ENCODE assay signal across 9 cellular contexts in the genomic region with DNA sequence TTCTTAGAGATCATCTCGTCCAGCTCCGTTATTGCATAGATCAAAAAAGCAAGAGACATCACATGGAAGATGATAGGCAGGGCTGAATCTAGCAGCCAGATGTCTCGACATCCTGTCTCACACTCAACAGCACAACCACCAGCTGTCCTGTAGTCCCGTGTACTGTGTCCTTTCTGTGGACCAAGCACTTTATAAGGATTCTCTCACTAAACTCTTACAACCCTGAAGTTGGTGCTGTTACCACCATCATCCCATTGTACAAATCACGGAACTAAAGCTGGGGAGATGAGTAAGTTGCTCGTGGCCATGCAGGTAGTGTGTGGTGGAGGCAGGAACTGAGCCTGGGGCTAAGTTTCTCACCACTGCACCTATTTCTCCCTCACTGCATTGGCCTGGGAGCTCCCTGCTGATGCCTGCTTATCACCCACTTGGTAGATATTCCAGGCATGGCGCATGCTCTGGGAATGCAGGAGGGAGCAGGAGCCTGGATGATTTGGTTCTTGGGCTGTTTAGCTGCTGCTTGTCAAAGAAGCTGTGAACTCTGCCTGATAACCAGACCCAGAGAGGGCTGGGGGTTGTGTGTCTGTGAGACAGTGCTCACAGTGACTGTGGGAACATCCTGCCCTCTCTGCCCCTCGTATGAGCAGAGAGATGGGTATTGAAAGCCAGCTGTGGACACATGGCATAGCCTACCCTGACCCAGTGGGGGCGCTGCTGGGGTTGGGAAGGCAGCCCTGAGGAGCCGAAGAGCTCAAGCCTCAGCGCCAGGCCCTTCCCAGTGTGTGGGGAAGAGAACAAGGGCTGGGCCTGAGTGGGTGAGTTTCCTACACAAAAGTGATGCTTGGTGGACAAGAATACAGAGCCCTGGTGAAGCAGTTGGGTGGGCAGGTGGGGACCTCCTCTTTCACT. TPM values are rescaled to one million over a fixed set of nuclear protein-coding genes. Genes with fewer than 3 reads are reported as not detected.
DNase-seq lines count a peak whose midpoint lies in the region; TF ChIP-seq lines count a peak whose summit lies in the region.
"Had no signal": no experiment of that assay in that cellular context is flagged by ENCODE, and none has a peak within 500 bp of the region (broad histone marks: within the 10 kb centered on the region; RNA-seq: fewer than 3 reads in every experiment).

No MANE protein-coding gene starts in this region.

- H2BK20ac ChIP-seq in H9 (ENCODE audit: low read depth, low read length, poor library complexity, severe bottlenecking), result no peak overlapping the region

- no CpG with 5 or more reads among the region's 11 CpGs for WGBS in H9 (ENCODE audit: extremely low coverage, insufficient read length, low lambda C conversion rate)

- TF ChIP-seq CTCF in BJ (IDR thresholded peaks at IDR 0.05; ENCODE audit: insufficient read depth, low read depth, low read length) (peak; percentile 24; the same call in 1 of the 2 replicates), H9 (conservative IDR thresholded peaks at IDR 0.05) (peak; percentile 79)

- H3K4me2 ChIP-seq in H9 (ENCODE audit: insufficient read depth, insufficient read length, low read length), result no peak overlapping the region

- peaks cover 1 to 24% (median 2%) of the 10 kb centered on the region in 3 experiments; a peak in 6 of 7 replicates for H3K36me3 Mint-ChIP-seq in H9 (ENCODE audit: insufficient read depth in 1 of 3, low read depth in 3 of 3)

- no peak overlapping the region for H3K4ac ChIP-seq in H9 (ENCODE audit: low read depth, low read length)

- no peak overlapping the region for H2BK5ac ChIP-seq in H9 (ENCODE audit: insufficient read length, low read length)

- H3K27me3 ChIP-seq in BJ (ENCODE audit: control insufficient read depth, insufficient read depth, low read length) (no peaks in the 10 kb centered on the region), H9 (ENCODE audit: insufficient read depth, low read length) (no peaks in the 10 kb centered on the region)

- H3K9me3 Mint-ChIP-seq in H9, result no peaks in the 10 kb centered on the region

- H3K14ac ChIP-seq in H9 (ENCODE audit: insufficient read depth, low read length), result no peak overlapping the region

- no peak overlapping the region for H3K4me3 ChIP-seq in BJ (ENCODE audit: low read depth, low read length)

- CTCF ChIA-PET in BJ (lab: Yijun Ruan, JAX), result interaction anchor here (0.6 to 10.0 kb wide), 49 partner anchors 8 to 302 kb away, joined by 3 to 162 read pairs (median 5); a partner anchor contains a TSS

- no peak overlapping the region for H3K27ac ChIP-seq in H9 (ENCODE audit: insufficient read length, low read depth, low read length)

- peaks cover 7% of the 10 kb centered on the region; the same call in 1 of the 2 replicates for H3K4me1 ChIP-seq in H9 (ENCODE audit: insufficient read depth, low read length)

- POLR2A ChIA-PET in BJ (lab: Charles Lee), result no interaction called here

- no peaks in the 10 kb centered on the region for H3K79me1 ChIP-seq in H9 (ENCODE audit: insufficient read depth, low read depth, low read length, poor library complexity, severe bottlenecking)

- H4K20me1 ChIP-seq in H9 (ENCODE audit: control insufficient read depth, insufficient read depth, insufficient read length), result no peaks in the 10 kb centered on the region

- H2BK15ac ChIP-seq in H9 (ENCODE audit: low read depth, low read length), result no peak overlapping the region

- H3T11ph ChIP-seq in H9 (ENCODE audit: low read length), result no peak overlapping the region

- no peak overlapping the region for H3K27ac Mint-ChIP-seq in H9

- H4K5ac ChIP-seq in H9 (ENCODE audit: insufficient read length, low read depth, low read length), result no peak overlapping the region

- no peak overlapping the region for H3K18ac ChIP-seq in H9 (ENCODE audit: insufficient read length, low read depth, low read length)

- H4K91ac ChIP-seq in H9 (ENCODE audit: insufficient read length, low read depth, low read length), result no peak overlapping the region

- no peak overlapping the region for H2AK5ac ChIP-seq in H9 (ENCODE audit: insufficient read length, low read length)

- no peaks in the 10 kb centered on the region for H3K23me2 ChIP-seq in H9 (ENCODE audit: insufficient read length, low read depth, low read length, poor library complexity, severe bottlenecking)

- no peak overlapping the region for H3K56ac ChIP-seq in H9 (ENCODE audit: insufficient read length, low read depth, low read length)

- H3K9ac ChIP-seq in H9 (ENCODE audit: extremely low read depth, insufficient read length, low read length), result no peak overlapping the region

- no peaks in the 10 kb centered on the region; the same call in 1 of the 2 replicates for H3K36me3 ChIP-seq in BJ (ENCODE audit: control insufficient read depth, insufficient read depth, low read length)

- no peak overlapping the region for H2AFZ ChIP-seq in H9 (ENCODE audit: low read length)

- no peak overlapping the region for H3K4me3 Mint-ChIP-seq in H9

- no peak overlapping the region for H2BK12ac ChIP-seq in H9 (ENCODE audit: insufficient read length, low read depth, low read length)

- no peaks in the 10 kb centered on the region for H3K79me2 ChIP-seq in H9 (ENCODE audit: insufficient read depth, low read length)

- H4K8ac ChIP-seq in H9 (replicated peaks; ENCODE audit: insufficient read length, low read depth, low read length), result no peak overlapping the region

- H3K9me3 ChIP-seq in H9 (ENCODE audit: control insufficient read depth, low read depth, low read length), result no peaks in the 10 kb centered on the region

- no peak overlapping the region for H3K23ac ChIP-seq in H9 (ENCODE audit: insufficient read length, low read depth, low read length)

- peaks cover 30 to 37% of the 10 kb centered on the region in 2 experiments for H3K4me1 Mint-ChIP-seq in H9

- no peak overlapping the region for H2BK120ac ChIP-seq in H9 (ENCODE audit: low read depth, low read length, poor library complexity, severe bottlenecking)

- H3K27me3 Mint-ChIP-seq in H9 (ENCODE audit: low read depth), result peaks cover 2% of the 10 kb centered on the region

- DNase-seq in BJ (ENCODE audit: low read depth) (no peak), H9 (peak; percentile 81), SKM-1 (lab: John Stamatoyannopoulos, UW; ENCODE audit: unreplicated experiment) (peak; percentile 32), islet precursor cell (peak; percentile 83), activated gamma-delta T cell (lab: John Stamatoyannopoulos, UW) (no peak), NCI-H146 treated with DMSO at 0.1 percent for 48 hours (lab: John Stamatoyannopoulos, UW; ENCODE audit: unreplicated experiment) (no peak), middle frontal gyrus (ENCODE audit: extremely low spot score, low spot score) (no peak)
- no peak for DNase-seq in stimulated activated CD4-positive, alpha-beta T cell treated with anti-CD3 and anti-CD28 coated beads, Interleukin-12 subunit alpha, Interleukin-12 subunit beta, amount 100 ng/mL, for 4 hours

RNA-seq across cellular contexts. Expression of a gene that starts 13.6 kb away (rescaled TPM):
- polyA plus RNA-seq in BJ (2011; rRNA removed), result 2.0 and 3.8 TPM in 2 replicates
- polyA minus RNA-seq in BJ (2011; rRNA and poly(A)+ RNA removed), result 2.5 and 2.8 TPM in 2 replicates
- total RNA-seq in H9 (2021), result 2.8 and 3.9 TPM in 2 replicates

RNA-seq across cellular contexts. Expression of a gene that starts 32.7 kb away (rescaled TPM):
- 103 and 111 TPM in 2 replicates for polyA plus RNA-seq in BJ (2011; rRNA removed)
- polyA minus RNA-seq in BJ (2011; rRNA and poly(A)+ RNA removed), result 55.7 and 94.5 TPM in 2 replicates
- total RNA-seq in H9 (2021), result 93.4 and 96.0 TPM in 2 replicates

RNA-seq across cellular contexts. Expression of a gene that starts 45.9 kb away (rescaled TPM):
- not detected in 2 replicates for polyA plus RNA-seq in BJ (2011; rRNA removed)
- polyA minus RNA-seq in BJ (2011; rRNA and poly(A)+ RNA removed), result not detected in 2 replicates
- total RNA-seq in H9 (2021), result not detected in 2 replicates
- total RNA-seq: M059J had no signal

Comparison
In these comparisons a context has a peak if more than half of its experiments do, and no peak if none do; other contexts are left out.
1. DNase-seq: peak in H9 (single experiment), SKM-1 (single experiment) and islet precursor cell (single experiment); none in BJ (single experiment), activated gamma-delta T cell (single experiment), NCI-H146 treated with DMSO at 0.1 percent for 48 hours (single experiment), stimulated activated CD4-positive, alpha-beta T cell treated with anti-CD3 and anti-CD28 coated beads, Interleukin-12 subunit alpha, Interleukin-12 subunit beta, amount 100 ng/mL, for 4 hours (single experiment) and middle frontal gyrus (single experiment).